ENCODE assay signal across 10 cellular contexts in the genomic region with DNA sequence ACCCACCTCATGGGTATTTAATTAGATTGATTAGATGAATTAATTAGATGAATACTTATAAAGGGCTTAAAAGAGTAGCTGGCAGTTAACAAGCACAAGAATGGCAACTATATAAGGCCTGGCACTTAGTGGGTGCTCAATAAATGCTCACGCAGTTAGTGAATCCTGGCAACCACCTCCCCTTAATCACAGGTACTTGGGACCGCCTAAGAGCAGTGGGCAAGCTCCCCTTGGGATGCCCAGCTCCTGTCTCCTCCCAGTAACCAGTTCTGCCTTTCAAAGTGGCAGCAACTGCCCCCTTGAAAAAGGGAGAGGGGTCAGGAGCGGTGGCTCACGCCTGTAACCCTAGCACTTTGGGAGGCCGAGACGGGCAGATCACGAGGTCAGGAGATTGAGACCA. TPM values are rescaled to one million over a fixed set of nuclear protein-coding genes. Genes with fewer than 3 reads are reported as not detected.
"Had no signal": no experiment of that assay in that cellular context is flagged by ENCODE, and none has a peak within 500 bp of the region (broad histone marks: within the 10 kb centered on the region; RNA-seq: fewer than 3 reads in every experiment).

No MANE protein-coding gene starts in this region.

- H3K9me3 Mint-ChIP-seq: GM23338, HFFc6 had no signal

- H3K4me1 Mint-ChIP-seq: GM23338 had no signal

- H3K4me3 Mint-ChIP-seq: GM23338, H9, HFFc6 had no signal

- DNase-seq: GM23248, GOT3, H7, H9, HCEC 1CT, HFFc6 had no signal

- H3K27ac Mint-ChIP-seq: GM23338, HFFc6 had no signal

- H3K4me3 ChIP-seq: GM23248, GM23338, HAP-1 had no signal

RNA-seq across cellular contexts. Expression of a gene that starts 4.6 kb away (rescaled TPM):
- total RNA-seq: GM23248, GM23338, H1, H4, H7, H9, HFFc6 had no signal
